ENCODE assay signal across 8 cellular contexts in the genomic region with DNA sequence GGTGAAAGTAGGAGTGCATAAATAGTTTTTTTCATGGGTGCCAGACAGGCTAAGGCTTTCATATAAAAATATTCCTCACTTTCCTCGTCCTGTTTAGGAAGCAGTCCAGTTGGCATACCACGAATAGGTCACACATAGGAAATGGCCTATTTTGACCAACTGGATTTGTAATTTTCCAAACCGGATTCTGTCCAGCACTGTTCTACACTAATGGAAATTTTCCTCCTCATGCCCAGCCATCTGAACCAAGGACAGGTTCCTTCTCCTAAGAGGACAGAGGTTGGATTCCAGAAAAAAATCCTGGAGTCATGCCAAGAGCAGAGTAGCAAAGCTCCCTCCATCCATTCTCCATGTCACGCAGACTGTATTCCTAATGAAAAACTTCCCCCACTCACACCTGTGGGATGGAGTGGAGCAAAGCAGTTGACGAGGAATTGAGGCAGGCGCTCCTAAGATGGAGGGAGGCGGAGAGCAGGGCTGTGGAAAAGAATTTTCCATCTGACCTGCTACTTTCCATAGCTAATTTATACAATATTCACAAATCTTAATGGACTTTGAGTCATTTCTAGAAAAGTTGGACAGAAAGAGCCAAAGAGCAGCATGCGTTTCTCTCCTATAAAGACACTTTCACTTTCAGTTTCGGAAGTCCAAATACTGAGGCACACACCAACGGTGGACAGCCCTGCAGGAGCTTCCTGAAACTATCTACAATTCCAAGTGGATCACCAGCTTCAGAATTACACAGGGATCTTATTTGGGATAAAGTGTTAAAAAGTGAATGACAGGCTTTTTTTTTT. TPM values are rescaled to one million over a fixed set of nuclear protein-coding genes. Genes with fewer than 3 reads are reported as not detected.
DNase-seq lines count a peak whose midpoint lies in the region; ATAC-seq and TF ChIP-seq lines count a peak whose summit lies in the region.

No MANE protein-coding gene starts in this region.

- intact Hi-C loops in transverse colon (cut with DNase I; ENCODE audit: low total_unique reads): no loop called here

- H3K27me3 ChIP-seq in liver (ENCODE audit: control insufficient read depth in 4 of 4, insufficient read depth in 4 of 4, low read length in 3 of 4) (no peaks in the 10 kb centered on the region), transverse colon (no peaks in the 10 kb centered on the region), smooth muscle cell (ENCODE audit: low read depth) (no peaks in the 10 kb centered on the region)

- no peak for ATAC-seq in activated T-cell treated with anti-CD3 and anti-CD28 coated beads, Interleukin-2, amount 50 U/mL, for 4 hours
- no peak for ATAC-seq in HG03378 (IDR thresholded peaks at IDR 0.05; ENCODE audit: unreplicated experiment)

- peak overlapping the region; percentile 37 to 66 (median 48) for H3K4me3 ChIP-seq in liver (ENCODE audit: low read depth in 1 of 3, low read length in 3 of 3)
- peak overlapping the region in 3 of 4 donors; percentile 20 to 32 (median 30) for H3K4me3 ChIP-seq in transverse colon
- no peak overlapping the region for H3K4me3 ChIP-seq in smooth muscle cell

- H3F3A ChIP-seq in smooth muscle cell (ENCODE audit: low read depth): peaks cover 5% of the 10 kb centered on the region

- H3K4me1 ChIP-seq in liver (ENCODE audit: control insufficient read depth in 4 of 4, insufficient read depth in 4 of 4, low read length in 3 of 4) (peaks cover 0 to 11% (median 4%) of the 10 kb centered on the region in 4 donors), transverse colon (peaks cover 11 to 36% (median 17%) of the 10 kb centered on the region in 4 donors), smooth muscle cell (ENCODE audit: low read depth) (no peaks in the 10 kb centered on the region)

- H3K9me3 Mint-ChIP-seq in activated T-cell treated with anti-CD3 and anti-CD28 coated beads, Interleukin-2, amount 50 U/mL, for 4 hours: no peaks in the 10 kb centered on the region

- peaks cover 34% of the 10 kb centered on the region for H3K4me1 Mint-ChIP-seq in activated T-cell treated with anti-CD3 and anti-CD28 coated beads, Interleukin-2, amount 50 U/mL, for 4 hours (ENCODE audit: low read depth)

- DNase-seq in activated T-cell treated with anti-CD3 and anti-CD28 coated beads, Interleukin-2, amount 50 U/mL, for 4 hours: no peak
- DNase-seq in activated T-cell treated with anti-CD3 and anti-CD28 coated beads for 4 hours (no peak), astrocyte of the hippocampus (ENCODE audit: low read depth, low spot score) (peak; percentile 32), transverse colon (no peak), smooth muscle cell (lab: John Stamatoyannopoulos, UW; ENCODE audit: unreplicated experiment) (no peak), HUDEP-2 (lab: John Stamatoyannopoulos, UW; ENCODE audit: unreplicated experiment in 76 of 76) (no peak)

- H3K9ac ChIP-seq in liver (ENCODE audit: low read depth in 1 of 2, low read length in 2 of 2) (peak overlapping the region in 1 of 2 donors; percentile 47), smooth muscle cell (ENCODE audit: low read depth) (no peak overlapping the region)

- H3K9me3 ChIP-seq in liver (ENCODE audit: control insufficient read depth in 4 of 4, low read length in 3 of 4) (no peaks in the 10 kb centered on the region), transverse colon (no peaks in the 10 kb centered on the region), smooth muscle cell (replicated peaks; ENCODE audit: low read depth) (no peaks in the 10 kb centered on the region)

- TF ChIP-seq RAD21 in liver (IDR thresholded peaks at IDR 0.05): no peak

- no peak overlapping the region for H3K4me2 ChIP-seq in smooth muscle cell

- H3K27ac ChIP-seq in liver (ENCODE audit: low read depth in 1 of 2, low read length in 2 of 2) (peak overlapping the region; percentile 37 to 74), transverse colon (peak overlapping the region; percentile 41 to 72 (median 61)), smooth muscle cell (ENCODE audit: low read depth) (no peak overlapping the region)

- TF ChIP-seq EP300 in transverse colon (IDR thresholded peaks at IDR 0.05; ENCODE audit: low read depth): no peak

- no peak for TF ChIP-seq CTCF in liver (IDR thresholded peaks at IDR 0.05; ENCODE audit: low read depth, low read length, missing input control)
- TF ChIP-seq CTCF in transverse colon (IDR thresholded peaks at IDR 0.05): no peak
- TF ChIP-seq CTCF in smooth muscle cell (IDR thresholded peaks at IDR 0.05; ENCODE audit: borderline replicate concordance, insufficient read depth, poor library complexity, severe bottlenecking): no peak

- TF ChIP-seq POLR2A in transverse colon (IDR thresholded peaks at IDR 0.05): no peak

- no peaks in the 10 kb centered on the region for H3K27me3 Mint-ChIP-seq in activated T-cell treated with anti-CD3 and anti-CD28 coated beads, Interleukin-2, amount 50 U/mL, for 4 hours (ENCODE audit: low read depth)

- no peak overlapping the region for H2AFZ ChIP-seq in smooth muscle cell (ENCODE audit: low read depth)

- peak overlapping the region; percentile 71 for H3K4me3 Mint-ChIP-seq in activated T-cell treated with anti-CD3 and anti-CD28 coated beads, Interleukin-2, amount 50 U/mL, for 4 hours

- H3K36me3 ChIP-seq in liver (ENCODE audit: control insufficient read depth in 4 of 4, insufficient read depth in 3 of 4, low read depth in 1 of 4, low read length in 3 of 4) (no peaks in the 10 kb centered on the region), transverse colon (no peaks in the 10 kb centered on the region), smooth muscle cell (ENCODE audit: low read depth) (no peaks in the 10 kb centered on the region)

- H4K20me1 ChIP-seq in smooth muscle cell (ENCODE audit: low read depth): peaks cover 20% of the 10 kb centered on the region

- WGBS in liver: 49% methylated on average over 10 of the region's 10 CpGs
- 55 to 60% methylated on average over 9 to 10 of the region's 10 CpGs for WGBS in transverse colon (ENCODE audit: low coverage in 1 of 2), 2 donors
- whole genome bisulfite sequencing in smooth muscle cell (ENCODE audit: low lambda C conversion rate): 96% methylated on average over 10 of the region's 10 CpGs

- H3K79me2 ChIP-seq in smooth muscle cell (ENCODE audit: low read depth): no peaks in the 10 kb centered on the region

- peaks cover 15% of the 10 kb centered on the region for H3K36me3 Mint-ChIP-seq in activated T-cell treated with anti-CD3 and anti-CD28 coated beads, Interleukin-2, amount 50 U/mL, for 4 hours (ENCODE audit: insufficient read depth)

- in situ Hi-C loops in transverse colon (cut with MboI; ENCODE audit: low pct_ligation_motif_present in 1 of 4, low pct_unique_long_range_greater_than_20kb in 1 of 4, low sequenced_read_pairs in 3 of 4): no loop called here

TF ChIP-seq in liver, 16 proteins besides CTCF, POLR2A, EP300 and RAD21 (continues in another document):
- TF ChIP-seq YY1 (IDR thresholded peaks at IDR 0.05) (peak; percentile 36), HNF4G (IDR thresholded peaks at IDR 0.05) (peak; percentile 25), EGR1 (IDR thresholded peaks at IDR 0.05; ENCODE audit: low read depth in 2 of 2) (no peak), FOXA1 (IDR thresholded peaks at IDR 0.05) (no peak), JUND (IDR thresholded peaks at IDR 0.05) (no peak), FOXA2 (IDR thresholded peaks at IDR 0.05) (no peak), NR2F2 (IDR thresholded peaks at IDR 0.05) (no peak), GABPA (IDR thresholded peaks at IDR 0.05 in 1 of 2, conservative IDR thresholded peaks at IDR 0.05 in 1 of 2) (no peak), RXRA (IDR thresholded peaks at IDR 0.05) (no peak), SP1 (IDR thresholded peaks at IDR 0.05) (peak; percentile 31), HNF4A (conservative IDR thresholded peaks at IDR 0.05) (peak; percentile 48 to 60)
- TF ChIP-seq, protein P1, sequence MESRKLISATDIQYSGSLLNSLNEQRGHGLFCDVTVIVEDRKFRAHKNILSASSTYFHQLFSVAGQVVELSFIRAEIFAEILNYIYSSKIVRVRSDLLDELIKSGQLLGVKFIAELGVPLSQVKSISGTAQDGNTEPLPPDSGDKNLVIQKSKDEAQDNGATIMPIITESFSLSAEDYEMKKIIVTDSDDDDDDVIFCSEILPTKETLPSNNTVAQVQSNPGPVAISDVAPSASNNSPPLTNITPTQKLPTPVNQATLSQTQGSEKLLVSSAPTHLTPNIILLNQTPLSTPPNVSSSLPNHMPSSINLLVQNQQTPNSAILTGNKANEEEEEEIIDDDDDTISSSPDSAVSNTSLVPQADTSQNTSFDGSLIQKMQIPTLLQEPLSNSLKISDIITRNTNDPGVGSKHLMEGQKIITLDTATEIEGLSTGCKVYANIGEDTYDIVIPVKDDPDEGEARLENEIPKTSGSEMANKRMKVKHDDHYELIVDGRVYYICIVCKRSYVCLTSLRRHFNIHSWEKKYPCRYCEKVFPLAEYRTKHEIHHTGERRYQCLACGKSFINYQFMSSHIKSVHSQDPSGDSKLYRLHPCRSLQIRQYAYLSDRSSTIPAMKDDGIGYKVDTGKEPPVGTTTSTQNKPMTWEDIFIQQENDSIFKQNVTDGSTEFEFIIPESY (IDR thresholded peaks at IDR 0.05): no peak
- TF ChIP-seq, protein P2, sequence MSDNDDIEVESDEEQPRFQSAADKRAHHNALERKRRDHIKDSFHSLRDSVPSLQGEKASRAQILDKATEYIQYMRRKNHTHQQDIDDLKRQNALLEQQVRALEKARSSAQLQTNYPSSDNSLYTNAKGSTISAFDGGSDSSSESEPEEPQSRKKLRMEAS (IDR thresholded peaks at IDR 0.05): peak; percentile 85
- TF ChIP-seq, protein P3, sequence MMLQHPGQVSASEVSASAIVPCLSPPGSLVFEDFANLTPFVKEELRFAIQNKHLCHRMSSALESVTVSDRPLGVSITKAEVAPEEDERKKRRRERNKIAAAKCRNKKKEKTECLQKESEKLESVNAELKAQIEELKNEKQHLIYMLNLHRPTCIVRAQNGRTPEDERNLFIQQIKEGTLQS (IDR thresholded peaks at IDR 0.05): no peak

RNA-seq across cellular contexts. Expression of a gene that starts 43.3 kb away (rescaled TPM):
- 10 to 100 TPM; 32.9 to 37.3 (median 34.1) TPM for total RNA-seq in activated T-cell treated with anti-CD3 and anti-CD28 coated beads, Interleukin-2, amount 50 U/mL, for 4 hours
- total RNA-seq in liver: 10 to 100 TPM; 21.1 to 27.7 TPM
- polyA plus RNA-seq in liver: 10 to 100 TPM; 10.6 to 10.8 TPM
- total RNA-seq in transverse colon: 10 to 100 TPM; 22.9 to 48.7 (median 38.2) TPM
- total RNA-seq in smooth muscle cell: 40.8 and 43.1 TPM in 2 replicates
- 24.7 and 42.5 TPM in 2 replicates for polyA plus RNA-seq in smooth muscle cell
